Comparison of ENCODE assay signal across 16 cellular contexts in the genomic region with DNA sequence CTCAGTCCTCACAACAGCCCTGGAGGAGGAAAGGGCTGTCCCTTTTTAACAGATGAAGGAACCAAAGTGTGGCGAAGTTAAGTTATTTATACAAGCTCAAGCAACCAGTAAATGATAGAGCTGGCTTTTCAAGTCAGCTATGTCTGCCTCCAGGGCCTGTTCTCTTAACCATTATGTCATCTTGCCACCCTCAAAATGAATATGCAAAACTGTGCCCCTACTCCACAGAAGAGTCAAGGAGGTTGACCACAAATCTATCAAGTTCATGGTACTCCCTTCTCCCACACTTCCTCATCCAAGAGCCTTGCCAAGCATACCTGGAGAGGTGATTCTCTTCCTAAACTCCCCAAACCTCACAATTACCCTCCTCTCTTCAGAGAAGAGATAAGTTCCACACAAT. TPM values are rescaled to one million over a fixed set of nuclear protein-coding genes. Genes with fewer than 3 reads are reported as not detected.
DNase-seq lines count a peak whose midpoint lies in the region; FAIRE-seq and TF ChIP-seq lines count a peak whose summit lies in the region.
"Had no signal": no experiment of that assay in that cellular context is flagged by ENCODE, and none has a peak within 500 bp of the region (broad histone marks: within the 10 kb centered on the region; RNA-seq: fewer than 3 reads in every experiment).

No MANE protein-coding gene starts in this region.

- H3K4me3 ChIP-seq in HEK293 (ENCODE audit: low read depth, low read length) (no peak overlapping the region), keratinocyte (ENCODE audit: control insufficient read depth in 2 of 3, extremely low read depth in 1 of 3, insufficient read depth in 2 of 3, low read depth in 1 of 3, low read length in 3 of 3) (no peak overlapping the region)
- H3K4me3 ChIP-seq: HAP-1 had no signal

- no peaks in the 10 kb centered on the region for H3K9me1 ChIP-seq in keratinocyte (ENCODE audit: control insufficient read depth, extremely low read depth, insufficient read depth, low read length)

- DNase-seq in GM12891 (ENCODE audit: insufficient read length, low spot score): no peak
- peak; percentile 58 for DNase-seq in NCI-H226
- DNase-seq in keratinocyte (ENCODE audit: low read depth, low spot score): no peak
- no peak for DNase-seq in activated CD4-positive, alpha-beta T cell treated with anti-CD3 and anti-CD28 coated beads, Interleukin-2, amount 10 ng/mL, durations not matched to agents 7 days and 5 days
- no peak for DNase-seq in NCI-H345 treated with DMSO at 0.1 percent for 48 hours (lab: John Stamatoyannopoulos, UW; ENCODE audit: unreplicated experiment)
- no peak for DNase-seq in stimulated activated CD4-positive, alpha-beta T cell treated with anti-CD3 and anti-CD28 coated beads, Interleukin-4, amount 100 ng/mL, for 1 hour
- DNase-seq: ACHN, DMS79 treated with DMSO at 0.1 percent for 48 hours, NCI-H1092 treated with DMSO at 0.1 percent for 48 hours, NCI-H146, NCI-H2029 treated with DMSO at 0.1 percent for 48 hours, NCI-H2171 treated with DMSO at 0.1 percent for 48 hours, Right ventricle myocardium superior had no signal

- H3K27ac Mint-ChIP-seq in activated CD4-positive, alpha-beta T cell treated with anti-CD3 and anti-CD28 coated beads, Interleukin-2, amount 10 ng/mL, durations not matched to agents 7 days and 5 days: no peak overlapping the region

- dilution Hi-C loops in keratinocyte (cut with MboI; ENCODE audit: extremely low pct_ligation_motif_present, low sequenced_read_pairs): no loop called here

- H3K27me3 Mint-ChIP-seq in activated CD4-positive, alpha-beta T cell treated with anti-CD3 and anti-CD28 coated beads, Interleukin-2, amount 10 ng/mL, durations not matched to agents 7 days and 5 days: no peaks in the 10 kb centered on the region

- H3K4me1 Mint-ChIP-seq in activated CD4-positive, alpha-beta T cell treated with anti-CD3 and anti-CD28 coated beads, Interleukin-2, amount 10 ng/mL, durations not matched to agents 7 days and 5 days: no peaks in the 10 kb centered on the region

- FAIRE-seq in GM12891 (lab: Jason Lieb, UNC): no peak
- FAIRE-seq in keratinocyte (lab: Jason Lieb, UNC): peak; percentile 71

- no peaks in the 10 kb centered on the region for H3K27me3 ChIP-seq in keratinocyte (ENCODE audit: control insufficient read depth, extremely low read depth, insufficient read depth, low read length)

- no peak overlapping the region for H3K9ac ChIP-seq in keratinocyte (ENCODE audit: control insufficient read depth, extremely low read depth, insufficient read depth, low read length)

- CTCF ChIA-PET in HEK293 (lab: Yijun Ruan, JAX): no interaction called here
- CTCF ChIA-PET in activated CD4-positive, alpha-beta T cell treated with anti-CD3 and anti-CD28 coated beads, Interleukin-2, amount 10 ng/mL, durations not matched to agents 7 days and 5 days (lab: Charles Lee): interaction anchor here (1.2 to 1.4 kb wide), 2 partner anchors 10 to 15 kb away, joined by 3 to 5 read pairs; no protein-coding TSS in a partner anchor

- no peaks in the 10 kb centered on the region for H3K4me1 ChIP-seq in HEK293 (ENCODE audit: control insufficient read depth, insufficient read depth, low read length)
- peaks cover 20% of the 10 kb centered on the region for H3K4me1 ChIP-seq in keratinocyte (ENCODE audit: control insufficient read depth, extremely low read depth, insufficient read depth, low read length)

- H3K79me2 ChIP-seq in keratinocyte (ENCODE audit: control insufficient read depth, insufficient read depth, low read length): no peaks in the 10 kb centered on the region

- no peak for TF ChIP-seq POLR2A in GM12891 (IDR thresholded peaks at IDR 0.05; ENCODE audit: low read depth, low read length)

- no peaks in the 10 kb centered on the region for H3K36me3 Mint-ChIP-seq in activated CD4-positive, alpha-beta T cell treated with anti-CD3 and anti-CD28 coated beads, Interleukin-2, amount 10 ng/mL, durations not matched to agents 7 days and 5 days (ENCODE audit: low read depth)

- peak overlapping the region; percentile 3 for H2AFZ ChIP-seq in keratinocyte (ENCODE audit: control insufficient read depth, low read length)

- no peak overlapping the region for H3K4me3 Mint-ChIP-seq in activated CD4-positive, alpha-beta T cell treated with anti-CD3 and anti-CD28 coated beads, Interleukin-2, amount 10 ng/mL, durations not matched to agents 7 days and 5 days

- no peak overlapping the region for H3K27ac ChIP-seq in HEK293 (ENCODE audit: extremely low read depth, low read depth, low read length)
- H3K27ac ChIP-seq in keratinocyte (ENCODE audit: control insufficient read depth, insufficient read depth, low read length): no peak overlapping the region
- H3K27ac ChIP-seq: C4-2B had no signal

- H3K9me3 Mint-ChIP-seq in activated CD4-positive, alpha-beta T cell treated with anti-CD3 and anti-CD28 coated beads, Interleukin-2, amount 10 ng/mL, durations not matched to agents 7 days and 5 days: no peaks in the 10 kb centered on the region

- H4K20me1 ChIP-seq in keratinocyte (ENCODE audit: control insufficient read depth, extremely low read depth, insufficient read depth, low read length): no peaks in the 10 kb centered on the region

- H3K9me3 ChIP-seq in HEK293 (ENCODE audit: control insufficient read depth, insufficient read depth, low read depth, low read length) (no peaks in the 10 kb centered on the region), keratinocyte (ENCODE audit: control insufficient read depth, low read depth, low read length) (no peaks in the 10 kb centered on the region)
- H3K9me3 ChIP-seq: HAP-1 had no signal

- H3K36me3 ChIP-seq in HEK293 (ENCODE audit: control insufficient read depth in 2 of 2, insufficient read depth in 1 of 2, low read length in 2 of 2) (no peaks in the 10 kb centered on the region), keratinocyte (ENCODE audit: control insufficient read depth in 2 of 2, extremely low read depth in 1 of 2, insufficient read depth in 2 of 2, low read length in 2 of 2) (no peaks in the 10 kb centered on the region)
- H3K36me3 ChIP-seq: HAP-1 had no signal

- no peak overlapping the region for H3K4me2 ChIP-seq in keratinocyte (ENCODE audit: control insufficient read depth, extremely low read depth, insufficient read depth, low read depth, low read length)

- POLR2A ChIA-PET in HEK293 (lab: Yijun Ruan, JAX): interaction anchor here (0.8 kb wide), 1 partner anchor 219 kb away, joined by 3 read pairs; no protein-coding TSS in a partner anchor
- POLR2A ChIA-PET in activated CD4-positive, alpha-beta T cell treated with anti-CD3 and anti-CD28 coated beads, Interleukin-2, amount 10 ng/mL, durations not matched to agents 7 days and 5 days (lab: Charles Lee): no interaction called here

- TF ChIP-seq CTCF in HEK293 (tag by site-specific recombination; IDR thresholded peaks at IDR 0.05) (no peak), keratinocyte (optimal IDR thresholded peaks at IDR 0.05 in 1 of 3, IDR thresholded peaks at IDR 0.05 in 1 of 3, conservative IDR thresholded peaks at IDR 0.05 in 1 of 3; ENCODE audit: extremely low read depth in 1 of 3, insufficient read depth in 2 of 3, low read length in 3 of 3) (no peak)

TF ChIP-seq in GM12891, 5 proteins besides CTCF, POLR2A, EP300 and RAD21:
- peak; percentile 81; the same call in 1 of the 2 replicates for TF ChIP-seq POU2F2 (IDR thresholded peaks at IDR 0.05; ENCODE audit: low read depth, low read length)
- no peak for TF ChIP-seq SPI1 (IDR thresholded peaks at IDR 0.05; ENCODE audit: low read depth, low read length)

TF ChIP-seq in HEK293, 187 proteins besides CTCF, POLR2A, EP300 and RAD21 (continues in another document):
- TF ChIP-seq, protein P1, sequence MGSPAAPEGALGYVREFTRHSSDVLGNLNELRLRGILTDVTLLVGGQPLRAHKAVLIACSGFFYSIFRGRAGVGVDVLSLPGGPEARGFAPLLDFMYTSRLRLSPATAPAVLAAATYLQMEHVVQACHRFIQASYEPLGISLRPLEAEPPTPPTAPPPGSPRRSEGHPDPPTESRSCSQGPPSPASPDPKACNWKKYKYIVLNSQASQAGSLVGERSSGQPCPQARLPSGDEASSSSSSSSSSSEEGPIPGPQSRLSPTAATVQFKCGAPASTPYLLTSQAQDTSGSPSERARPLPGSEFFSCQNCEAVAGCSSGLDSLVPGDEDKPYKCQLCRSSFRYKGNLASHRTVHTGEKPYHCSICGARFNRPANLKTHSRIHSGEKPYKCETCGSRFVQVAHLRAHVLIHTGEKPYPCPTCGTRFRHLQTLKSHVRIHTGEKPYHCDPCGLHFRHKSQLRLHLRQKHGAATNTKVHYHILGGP (tag by site-specific recombination; IDR thresholded peaks at IDR 0.05): no peak
- no peak for TF ChIP-seq RBAK (tag by site-specific recombination; IDR thresholded peaks at IDR 0.05)
- TF ChIP-seq, protein P2, sequence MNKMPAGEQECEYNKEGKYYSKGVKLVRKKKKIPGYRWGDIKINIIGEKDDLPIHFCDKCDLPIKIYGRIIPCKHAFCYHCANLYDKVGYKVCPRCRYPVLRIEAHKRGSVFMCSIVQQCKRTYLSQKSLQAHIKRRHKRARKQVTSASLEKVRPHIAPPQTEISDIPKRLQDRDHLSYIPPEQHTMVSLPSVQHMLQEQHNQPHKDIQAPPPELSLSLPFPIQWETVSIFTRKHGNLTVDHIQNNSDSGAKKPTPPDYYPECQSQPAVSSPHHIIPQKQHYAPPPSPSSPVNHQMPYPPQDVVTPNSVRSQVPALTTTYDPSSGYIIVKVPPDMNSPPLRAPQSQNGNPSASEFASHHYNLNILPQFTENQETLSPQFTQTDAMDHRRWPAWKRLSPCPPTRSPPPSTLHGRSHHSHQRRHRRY (tag by site-specific recombination; IDR thresholded peaks at IDR 0.05): no peak
- TF ChIP-seq ZNF292 (tag by site-specific recombination; IDR thresholded peaks at IDR 0.05; ENCODE audit: borderline replicate concordance, low read depth): no peak
- no peak for TF ChIP-seq ZNF416 (tag by site-specific recombination; IDR thresholded peaks at IDR 0.05)

RNA-seq across cellular contexts. Expression of a gene that starts 37.3 kb away (rescaled TPM):
- 24.4 TPM for polyA plus RNA-seq in GM12891 (2012; ENCODE audit: low read depth, missing spikeins)
- polyA plus RNA-seq in keratinocyte: 35.6 to 56.1 TPM (median 38.9 TPM) in 3 replicates
- 16.4 TPM for polyA plus RNA-seq in keratinocyte (2011; ENCODE audit: low read depth)
- 16.5 and 35.8 TPM in 2 replicates for polyA plus RNA-seq in keratinocyte (2011; cell fraction: cytosol; rRNA removed)
- 42.4 and 46.0 TPM in 2 replicates for polyA plus RNA-seq in keratinocyte (2011; cell fraction: nucleus; rRNA removed)
- polyA plus RNA-seq in keratinocyte (2012; ENCODE audit: low replicate concordance): 12.6 and 30.3 TPM in 2 replicates
- 62.2 to 125 TPM (median 111 TPM) in 3 replicates for polyA minus RNA-seq in keratinocyte
- polyA minus RNA-seq in keratinocyte (2011; cell fraction: cytosol; rRNA and poly(A)+ RNA removed): 26.9 TPM
- 33.4 and 71.0 TPM in 2 replicates for polyA minus RNA-seq in keratinocyte (2011; cell fraction: nucleus; rRNA and poly(A)+ RNA removed)
- 100 to 1,000 TPM in 1 of 2 experiments, 10 to 100 TPM in 1; 92.5 to 118 TPM for total RNA-seq in activated CD4-positive, alpha-beta T cell treated with anti-CD3 and anti-CD28 coated beads, Interleukin-2, amount 10 ng/mL, durations not matched to agents 7 days and 5 days
